Comparison of ENCODE assay signal across 2 cellular contexts in genomic region chr1:46114925-46115603, GRCh38.
TF ChIP-seq lines count a peak whose summit lies in the region.

No MANE protein-coding gene starts in this region.

TF ChIP-seq in SK-N-SH, 30 proteins besides CTCF, POLR2A, EP300 and RAD21:
- no peak for TF ChIP-seq MXI1 (IDR thresholded peaks at IDR 0.05; ENCODE audit: low read depth, low read length)
- no peak for TF ChIP-seq FOXJ3 (CRISPR knock-in tag; IDR thresholded peaks at IDR 0.05)
- no peak for TF ChIP-seq SMC3 (IDR thresholded peaks at IDR 0.05; ENCODE audit: low read depth, low read length)
- TF ChIP-seq NFIC (IDR thresholded peaks at IDR 0.05; ENCODE audit: borderline replicate concordance), result no peak
- no peak for TF ChIP-seq ELF1 (IDR thresholded peaks at IDR 0.05)
- TF ChIP-seq USF2 (IDR thresholded peaks at IDR 0.05; ENCODE audit: borderline replicate concordance, low read depth, low read length), result no peak
- no peak for TF ChIP-seq CHD2 (IDR thresholded peaks at IDR 0.05; ENCODE audit: low read length, partially characterized antibody)
- TF ChIP-seq TAF1 (IDR thresholded peaks at IDR 0.05; ENCODE audit: borderline replicate concordance, low read depth, low read length), result no peak
- TF ChIP-seq POLR2AphosphoS5 (IDR thresholded peaks at IDR 0.05; ENCODE audit: low read depth, low read length), result no peak

TF ChIP-seq in SK-N-SH treated with all-trans-retinoic acid at 6 μM for 48 hours, 23 proteins besides CTCF, POLR2A, EP300 and RAD21:
- TF ChIP-seq ESRRG (CRISPR knock-in tag; IDR thresholded peaks at IDR 0.05) (no peak), TOX (CRISPR knock-in tag; IDR thresholded peaks at IDR 0.05; ENCODE audit: borderline replicate concordance) (no peak), SNAI2 (CRISPR knock-in tag; IDR thresholded peaks at IDR 0.05) (no peak), ZFP30 (CRISPR knock-in tag; IDR thresholded peaks at IDR 0.05) (no peak), ARNTL (CRISPR knock-in tag; IDR thresholded peaks at IDR 0.05; ENCODE audit: borderline replicate concordance, low read depth) (no peak), ISL1 (CRISPR knock-in tag; IDR thresholded peaks at IDR 0.05) (no peak), PATZ1 (CRISPR knock-in tag; IDR thresholded peaks at IDR 0.05; ENCODE audit: borderline replicate concordance) (no peak), TCF4 (CRISPR knock-in tag; IDR thresholded peaks at IDR 0.05; ENCODE audit: borderline replicate concordance) (no peak), RARB (CRISPR knock-in tag; IDR thresholded peaks at IDR 0.05) (no peak)
TF ChIP-seq in SK-N-SH treated with all-trans-retinoic acid at 6 μM for 48 hours: peak in this region for 0.
